ENCODE assay signal across 1 cellular context in genomic region chr12:4446335-4446734, GRCh38.
TF ChIP-seq lines count a peak whose summit lies in the region.

No MANE protein-coding gene starts in this region.

TF ChIP-seq in WTC11, 78 proteins besides CTCF, POLR2A, EP300 and RAD21 (continued from another document):
- TF ChIP-seq ARID4B (CRISPR knock-in tag; IDR thresholded peaks at IDR 0.05; ENCODE audit: borderline replicate concordance), result no peak
- no peak for TF ChIP-seq NR2C2 (CRISPR knock-in tag; IDR thresholded peaks at IDR 0.05)
- no peak for TF ChIP-seq HMGXB4 (CRISPR knock-in tag; IDR thresholded peaks at IDR 0.05)
- no peak for TF ChIP-seq ZBTB43 (CRISPR knock-in tag; IDR thresholded peaks at IDR 0.05)
- TF ChIP-seq SMAD3 (CRISPR knock-in tag; IDR thresholded peaks at IDR 0.05; ENCODE audit: borderline replicate concordance), result no peak
- no peak for TF ChIP-seq GABPB1 (CRISPR knock-in tag; IDR thresholded peaks at IDR 0.05)
- no peak for TF ChIP-seq ZNF219 (CRISPR knock-in tag; IDR thresholded peaks at IDR 0.05; ENCODE audit: borderline replicate concordance)
- no peak for TF ChIP-seq KAT7 (CRISPR knock-in tag; IDR thresholded peaks at IDR 0.05; ENCODE audit: borderline replicate concordance)
- TF ChIP-seq ZSCAN18 (CRISPR knock-in tag; IDR thresholded peaks at IDR 0.05), result no peak
- no peak for TF ChIP-seq ZNF423 (CRISPR knock-in tag; IDR thresholded peaks at IDR 0.05)
- no peak for TF ChIP-seq GRHL2 (CRISPR knock-in tag; IDR thresholded peaks at IDR 0.05; ENCODE audit: insufficient replicate concordance, severe bottlenecking)
- TF ChIP-seq ZNF281 (CRISPR knock-in tag; IDR thresholded peaks at IDR 0.05), result no peak
- TF ChIP-seq TEAD1 (CRISPR knock-in tag; IDR thresholded peaks at IDR 0.05), result no peak
